32 cellular contexts compared by ENCODE assay signal in the genomic region with DNA sequence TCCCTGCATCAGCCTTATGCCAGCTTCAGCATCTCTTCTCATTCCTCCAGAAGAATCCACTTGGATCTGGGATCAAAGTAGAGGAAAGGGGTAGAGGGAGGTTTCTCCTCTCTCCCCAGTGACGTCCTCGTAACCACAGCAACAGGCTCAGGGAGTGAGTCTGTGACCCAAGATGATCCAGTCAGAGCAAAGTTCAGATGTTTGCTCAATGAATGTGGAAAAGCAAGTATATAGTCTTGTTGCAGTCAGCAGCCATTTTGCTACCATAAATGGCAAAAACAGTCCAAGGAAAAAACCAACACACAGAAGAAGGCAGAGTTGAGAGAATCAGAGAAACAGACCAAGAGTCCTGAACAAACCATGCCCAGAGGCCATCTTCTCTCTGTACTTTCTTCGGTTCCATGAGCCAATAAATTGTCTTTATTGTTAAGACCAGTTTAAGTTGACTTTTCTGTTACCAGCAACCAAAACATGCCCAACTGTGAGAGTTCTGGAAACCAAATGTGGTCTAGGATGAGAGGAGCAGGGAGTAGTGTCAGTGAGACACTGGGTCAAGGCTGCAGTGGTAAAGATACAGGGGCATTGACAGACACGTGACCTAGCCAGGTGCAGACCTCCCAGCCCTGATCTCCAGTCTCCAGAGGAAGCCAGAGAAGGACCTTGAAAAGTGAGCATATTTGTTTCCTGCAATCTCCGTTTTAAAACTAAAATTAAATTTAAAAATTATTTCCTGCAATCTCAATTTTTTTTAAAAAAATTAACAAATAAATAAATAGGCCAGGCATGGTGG. TPM values are rescaled to one million over a fixed set of nuclear protein-coding genes. Genes with fewer than 3 reads are reported as not detected.
DNase-seq lines count a peak whose midpoint lies in the region; ATAC-seq, FAIRE-seq and TF ChIP-seq lines count a peak whose summit lies in the region.
"Had no signal": no experiment of that assay in that cellular context is flagged by ENCODE, and none has a peak within 500 bp of the region (broad histone marks: within the 10 kb centered on the region; RNA-seq: fewer than 3 reads in every experiment).

No MANE protein-coding gene starts in this region.

- H3K27me3 ChIP-seq in BLaER1 (no peaks in the 10 kb centered on the region), IMR-90 (ENCODE audit: control insufficient read depth, insufficient read depth, low read length) (peaks cover 24% of the 10 kb centered on the region), pancreas (no peaks in the 10 kb centered on the region)
- H3K27me3 ChIP-seq: right atrium auricular region had no signal

- H4K20me1 ChIP-seq in BLaER1: no peaks in the 10 kb centered on the region
- H4K20me1 ChIP-seq in IMR-90 (ENCODE audit: insufficient read depth, low read length): no peaks in the 10 kb centered on the region

- peaks cover 4% of the 10 kb centered on the region for H3K27me3 Mint-ChIP-seq in endothelial cell (ENCODE audit: unreplicated experiment)

- ATAC-seq in IMR-90 (ENCODE audit: low read depth) (peak; percentile 69), pancreas (peak; percentile 51 to 86 (median 72))
- ATAC-seq: activated CD8-positive, alpha-beta T cell treated with anti-CD3 and anti-CD28 coated beads, Interleukin-2, amount 10 ng/mL, durations not matched to agents 7 days and 5 days had no signal

- no peak for TF ChIP-seq RAD21 in IMR-90 (IDR thresholded peaks at IDR 0.05; ENCODE audit: low read length)

- H3K36me3 ChIP-seq in BLaER1 (no peaks in the 10 kb centered on the region), IMR-90 (ENCODE audit: control insufficient read depth, insufficient read depth, low read length) (no peaks in the 10 kb centered on the region), pancreas (no peaks in the 10 kb centered on the region)
- H3K36me3 ChIP-seq: heart right ventricle, right atrium auricular region had no signal

- H2BK20ac ChIP-seq in IMR-90 (ENCODE audit: low read depth, low read length): no peak overlapping the region

- H2BK15ac ChIP-seq in IMR-90 (ENCODE audit: low read depth, low read length): no peak overlapping the region

- H3K9ac ChIP-seq in BLaER1: no peak overlapping the region
- no peak overlapping the region for H3K9ac ChIP-seq in IMR-90 (ENCODE audit: low read depth, low read length)

- dilution Hi-C loops in IMR-90 (cut with HindIII; ENCODE audit: low sequenced_read_pairs, unreplicated experiment): no loop called here

- TF ChIP-seq CTCF in IMR-90 (conservative IDR thresholded peaks at IDR 0.05; ENCODE audit: low read depth, low read length) (no peak), foreskin fibroblast (IDR thresholded peaks at IDR 0.05; ENCODE audit: low read depth, low read length) (no peak), pancreas (IDR thresholded peaks at IDR 0.05) (no peak), endothelial cell (IDR thresholded peaks at IDR 0.05; ENCODE audit: unreplicated experiment) (no peak)

- H3K14ac ChIP-seq in IMR-90 (replicated peaks; ENCODE audit: low read depth, low read length): no peak overlapping the region

- H3K23ac ChIP-seq in IMR-90 (ENCODE audit: low read depth, low read length): no peak overlapping the region

- no peak overlapping the region for H2AK9ac ChIP-seq in IMR-90 (replicated peaks; ENCODE audit: low read depth, low read length, poor library complexity)

- FAIRE-seq in pancreas (lab: Jason Lieb, UNC): no peak
- FAIRE-seq: bronchial epithelial cell, endometrium, TTC549 had no signal

- no peak for TF ChIP-seq POLR2A in IMR-90 (IDR thresholded peaks at IDR 0.05; ENCODE audit: low read depth, low read length)

- no peaks in the 10 kb centered on the region for H3K36me3 Mint-ChIP-seq in endothelial cell (ENCODE audit: low read depth, unreplicated experiment)

- peaks cover 8% of the 10 kb centered on the region for H3K4me1 ChIP-seq in BLaER1
- H3K4me1 ChIP-seq in IMR-90 (ENCODE audit: control insufficient read depth, insufficient read depth, low read length): peaks cover 1% of the 10 kb centered on the region; the same call in 1 of the 2 replicates
- no peaks in the 10 kb centered on the region for H3K4me1 ChIP-seq in pancreas
- H3K4me1 ChIP-seq: right atrium auricular region had no signal

- intact Hi-C loops in IMR-90 (cut with micrococcal nuclease) (no loop called here), pancreas (cut with DNase I) (no loop called here)

- peak overlapping the region; percentile 22 for H4K5ac ChIP-seq in IMR-90 (ENCODE audit: low read depth, low read length)

- H2AK5ac ChIP-seq in IMR-90 (ENCODE audit: low read depth, low read length): no peak overlapping the region

- H3K18ac ChIP-seq in IMR-90 (ENCODE audit: low read depth, low read length): peak overlapping the region; percentile 46; the same call in 1 of the 2 replicates

- H3K4ac ChIP-seq in IMR-90 (ENCODE audit: low read depth, low read length): no peak overlapping the region

- H4K8ac ChIP-seq in IMR-90 (ENCODE audit: low read depth in 2 of 2, low read length in 2 of 2): peak overlapping the region; percentile 30 to 38; a peak in 3 of 4 replicates

- no CpG with 5 or more reads among the region's 5 CpGs for WGBS in IMR-90 (ENCODE audit: extremely low coverage in 2 of 2, insufficient read length in 1 of 2), 2 experiments
- WGBS in pancreas, 2 donors: 33 to 35% methylated on average over 5 of the region's 5 CpGs

- CTCF ChIA-PET in IMR-90 (lab: Yijun Ruan, JAX): interaction anchor here (0.9 kb wide), 1 partner anchor 10 kb away, joined by 3 read pairs; no protein-coding TSS in a partner anchor

- BruUV-seq in IMR-90 (replicated peaks; lab: Mats Ljungman, UMichigan): no TSS peak

- no peak overlapping the region for H2AFZ ChIP-seq in IMR-90 (replicated peaks; ENCODE audit: low read length, poor library complexity)

- H2BK120ac ChIP-seq in IMR-90 (ENCODE audit: low read depth, low read length): no peak overlapping the region

- peaks cover 6% of the 10 kb centered on the region for H3K4me1 Mint-ChIP-seq in endothelial cell (ENCODE audit: unreplicated experiment)

- H3K56ac ChIP-seq in IMR-90 (ENCODE audit: extremely low read depth, insufficient read depth, low read length): no peak overlapping the region

- no peak overlapping the region for H4K91ac ChIP-seq in IMR-90 (ENCODE audit: insufficient read depth, low read depth, low read length)

- DNase-seq in IMR-90 (peak; percentile 15), foreskin fibroblast (peak; percentile 16 to 59), pancreas (peak in 2 of 6 donors; percentile 12 to 41), CD1c-positive myeloid dendritic cell (ENCODE audit: extremely low spot score) (no peak), NCI-H128 (lab: John Stamatoyannopoulos, UW; ENCODE audit: unreplicated experiment) (no peak), dedifferentiated amniotic fluid mesenchymal stem cell (ENCODE audit: extremely low spot score) (no peak), endothelial cell (ENCODE audit: low spot score) (no peak)
- DNase-seq: activated CD4-positive, CD25-positive, alpha-beta regulatory T cell treated with anti-CD3 and anti-CD28 coated beads, Interleukin-2, amount 50 U/mL, for 72 hours; activated CD8-positive, alpha-beta T cell treated with anti-CD3 and anti-CD28 coated beads, Interleukin-2, amount 10 ng/mL, durations not matched to agents 7 days and 5 days; activated gamma-delta T cell treated with Interleukin-2 at 50 U/mL for 16 hours; amniotic stem cell; heart right ventricle; immature natural killer cell; Karpas-422; NCI-H1092; NCI-H2029; NCI-H226; nucleus accumbens; PC-3; SIG-M5; stimulated activated CD8-positive, alpha-beta memory T cell treated with anti-CD3 and anti-CD28 coated beads, Interleukin-4, amount 100 ng/mL, for 48 hours; T-helper 1 cell had no signal

- H2BK5ac ChIP-seq in IMR-90 (ENCODE audit: low read depth, low read length, poor library complexity, severe bottlenecking): no peak overlapping the region

- POLR2A ChIA-PET in IMR-90 (lab: Charles Lee; ENCODE audit: unreplicated experiment): no interaction called here

- no peaks in the 10 kb centered on the region for H3K79me1 ChIP-seq in IMR-90 (ENCODE audit: low read depth in 1 of 2, low read length in 2 of 2)

- no peak overlapping the region for H3K27ac Mint-ChIP-seq in endothelial cell (ENCODE audit: unreplicated experiment)
- H3K27ac Mint-ChIP-seq: activated CD8-positive, alpha-beta T cell treated with anti-CD3 and anti-CD28 coated beads, Interleukin-2, amount 10 ng/mL, durations not matched to agents 7 days and 5 days had no signal

- H3K9me3 ChIP-seq in BLaER1 (no peaks in the 10 kb centered on the region), IMR-90 (ENCODE audit: control insufficient read depth, insufficient read depth, low read length) (no peaks in the 10 kb centered on the region), pancreas (no peaks in the 10 kb centered on the region)
- H3K9me3 ChIP-seq: heart right ventricle, right atrium auricular region had no signal

- peak overlapping the region; percentile 10; the same call in 1 of the 2 replicates for H3K4me2 ChIP-seq in BLaER1
- H3K4me2 ChIP-seq in IMR-90 (ENCODE audit: low read depth, low read length): no peak overlapping the region

- no peak overlapping the region for H3K4me3 Mint-ChIP-seq in endothelial cell (ENCODE audit: unreplicated experiment)
- H3K4me3 Mint-ChIP-seq: activated CD8-positive, alpha-beta T cell treated with anti-CD3 and anti-CD28 coated beads, Interleukin-2, amount 10 ng/mL, durations not matched to agents 7 days and 5 days had no signal

- in situ Hi-C loops in IMR-90 (cut with MboI; ENCODE audit: low sequenced_read_pairs): no loop called here

- H3K9me1 ChIP-seq in IMR-90 (ENCODE audit: insufficient read depth, low read length): no peaks in the 10 kb centered on the region

- no peaks in the 10 kb centered on the region for H3K9me3 Mint-ChIP-seq in endothelial cell (ENCODE audit: unreplicated experiment)
- H3K9me3 Mint-ChIP-seq: immature natural killer cell had no signal

- no peak overlapping the region for H3K4me3 ChIP-seq in BLaER1
- no peak overlapping the region for H3K4me3 ChIP-seq in IMR-90 (ENCODE audit: insufficient read depth, low read depth, low read length)
- H3K4me3 ChIP-seq in foreskin fibroblast (ENCODE audit: low read depth in 1 of 2, low read length in 2 of 2): no peak overlapping the region
- H3K4me3 ChIP-seq in pancreas: no peak overlapping the region
- H3K4me3 ChIP-seq: coronary artery, heart right ventricle, lung, right atrium auricular region had no signal

- no peak overlapping the region for H3K27ac ChIP-seq in BLaER1
- H3K27ac ChIP-seq in IMR-90 (ENCODE audit: insufficient read depth, low read length): no peak overlapping the region; the same call in 1 of the 2 replicates
- no peak overlapping the region for H3K27ac ChIP-seq in pancreas
- H3K27ac ChIP-seq: C4-2B, coronary artery, heart right ventricle, right atrium auricular region had no signal

RNA-seq across cellular contexts. Expression of a gene that starts 3.2 kb away (rescaled TPM):
- total RNA-seq in IMR-90 (2012; rRNA removed) (not detected in 2 replicates), pancreas (under 1 TPM in 3 of 6 donors, not detected in 3; 0.52 to 0.92 (median 0.59) TPM), endothelial cell (ENCODE audit: unreplicated experiment) (not detected)
- polyA plus RNA-seq in IMR-90 (2012; rRNA removed) (not detected in 2 replicates), pancreas (under 1 TPM; 0.08 to 0.09 TPM)
- polyA plus RNA-seq in IMR-90 (2012; cell fraction: cytosol; rRNA removed): not detected in 2 replicates
- polyA plus RNA-seq in IMR-90 (2012; cell fraction: nucleus; rRNA removed; ENCODE audit: low replicate concordance): not detected in 2 replicates
- total RNA-seq: bronchial epithelial cell, HT1080, PC-3, ureter had no signal

RNA-seq across cellular contexts. Expression of a gene that starts 44.1 kb away (rescaled TPM):
- not detected in 2 replicates for total RNA-seq in IMR-90 (2012; rRNA removed)
- not detected in 2 replicates for polyA plus RNA-seq in IMR-90 (2012; rRNA removed)
- polyA plus RNA-seq in IMR-90 (2012; cell fraction: cytosol; rRNA removed): not detected in 2 replicates
- polyA plus RNA-seq in IMR-90 (2012; cell fraction: nucleus; rRNA removed; ENCODE audit: low replicate concordance): not detected in 2 replicates
- 1 to 10 TPM in 2 of 6 donors, under 1 TPM in 1, not detected in 3; 0.90 to 1.5 (median 1.1) TPM for total RNA-seq in pancreas
- polyA plus RNA-seq in pancreas: under 1 TPM; 0.07 to 0.11 TPM
- total RNA-seq in endothelial cell (ENCODE audit: unreplicated experiment): 0.49 TPM
- total RNA-seq: bronchial epithelial cell, PC-3 had no signal

RNA-seq across cellular contexts. Expression of a gene that starts 47.0 kb away (rescaled TPM):
- total RNA-seq in IMR-90 (2012; rRNA removed) (635 and 696 TPM in 2 replicates), pancreas (100 to 1,000 TPM in 1 of 6 donors, 10 to 100 TPM in 5; 43.4 to 102 (median 55.8) TPM), endothelial cell (ENCODE audit: unreplicated experiment) (468 TPM)
- polyA plus RNA-seq in IMR-90 (2012; rRNA removed) (544 and 561 TPM in 2 replicates), pancreas (10 to 100 TPM; 37.4 to 90.7 TPM)
- 259 and 280 TPM in 2 replicates for polyA plus RNA-seq in IMR-90 (2012; cell fraction: cytosol; rRNA removed)
- polyA plus RNA-seq in IMR-90 (2012; cell fraction: nucleus; rRNA removed; ENCODE audit: low replicate concordance): 120 and 334 TPM in 2 replicates

Comparison
In these comparisons a context has a peak if more than half of its experiments do, and no peak if none do; other contexts are left out.
1. DNase-seq: peak in IMR-90 (single experiment) and foreskin fibroblast (2 of 2); none in CD1c-positive myeloid dendritic cell (single experiment), NCI-H128 (single experiment), dedifferentiated amniotic fluid mesenchymal stem cell (single experiment) and endothelial cell (single experiment).